Comparison of ENCODE assay signal across 20 cellular contexts in genomic region chr13:98888222-98888889, GRCh38.
DNase-seq lines count a peak whose midpoint lies in the region; ATAC-seq, FAIRE-seq and TF ChIP-seq lines count a peak whose summit lies in the region.
"Had no signal": no experiment of that assay in that cellular context is flagged by ENCODE, and none has a peak within 500 bp of the region (broad histone marks: within the 10 kb centered on the region; RNA-seq: fewer than 3 reads in every experiment).

No MANE protein-coding gene starts in this region.

- H3K4me3 Mint-ChIP-seq in astrocyte (ENCODE audit: unreplicated experiment) = no peak overlapping the region
- H3K4me3 Mint-ChIP-seq: B cell; CD8-positive, alpha-beta T cell; HFFc6 had no signal

- H3K36me3 Mint-ChIP-seq in astrocyte (ENCODE audit: low read depth, unreplicated experiment) = peaks cover 16% of the 10 kb centered on the region

- no peaks in the 10 kb centered on the region for H3K9me3 Mint-ChIP-seq in astrocyte (ENCODE audit: unreplicated experiment)
- H3K9me3 Mint-ChIP-seq: CD8-positive, alpha-beta T cell; HFFc6 had no signal

- H3K36me3 ChIP-seq in HAP-1 (replicated peaks) (no peaks in the 10 kb centered on the region; the same call in 1 of the 2 replicates), astrocyte (ENCODE audit: insufficient read depth, low read length) (no peaks in the 10 kb centered on the region)

- no peaks in the 10 kb centered on the region for H3K27me3 Mint-ChIP-seq in astrocyte (ENCODE audit: low read depth, unreplicated experiment)
- H3K27me3 Mint-ChIP-seq: B cell had no signal

- H4K20me1 ChIP-seq in astrocyte (ENCODE audit: insufficient read depth, low read length) = no peaks in the 10 kb centered on the region
- H4K20me1 ChIP-seq: BLaER1 treated with 17β-estradiol and CSF1 and Interleukin-3, amounts not matched to agents 10 nM and 100 nM had no signal

- peak; percentile 41 for FAIRE-seq in D721Med (lab: Jason Lieb, UNC)
- no peak for FAIRE-seq in astrocyte (lab: Jason Lieb, UNC)
- FAIRE-seq: K562 had no signal

- H3K27ac Mint-ChIP-seq in astrocyte (ENCODE audit: unreplicated experiment) = peak overlapping the region; percentile 3
- H3K27ac Mint-ChIP-seq: B cell; CD8-positive, alpha-beta T cell; HFFc6 had no signal

- no peak for TF ChIP-seq CTCF in D721Med (IDR thresholded peaks at IDR 0.05; ENCODE audit: insufficient read depth, missing control alignments)
- TF ChIP-seq CTCF in astrocyte (IDR thresholded peaks at IDR 0.05; ENCODE audit: insufficient read depth, low read depth, low read length) = no peak

- no peaks in the 10 kb centered on the region for H3K27me3 ChIP-seq in HAP-1 (ENCODE audit: low read depth)
- H3K27me3 ChIP-seq in astrocyte (ENCODE audit: insufficient read depth, low read length) = no peaks in the 10 kb centered on the region
- H3K27me3 ChIP-seq: BLaER1 treated with 17β-estradiol and CSF1 and Interleukin-3, amounts not matched to agents 10 nM and 100 nM had no signal

- H2AFZ ChIP-seq in astrocyte (ENCODE audit: low read depth, low read length) = no peak overlapping the region

- DNase-seq in D721Med (ENCODE audit: insufficient read length, low spot score) = no peak
- DNase-seq in HAP-1 (ENCODE audit: low spot score in 2 of 2) = peak; percentile 20 to 63
- DNase-seq in astrocyte (ENCODE audit: low read depth) = no peak
- DNase-seq in left lobe of liver (ENCODE audit: low spot score) = no peak
- DNase-seq in RPMI8226 = no peak
- no peak for DNase-seq in T-helper 2 cell
- DNase-seq: Calu3; CD8-positive, alpha-beta T cell; DMS 273 treated with DMSO at 0.1 percent for 48 hours; DMS53; DND-41; EL; HFFc6; IMR-90 had no signal

- no peaks in the 10 kb centered on the region for H3K79me2 ChIP-seq in astrocyte (ENCODE audit: insufficient read depth, low read length)

- H3K4me1 ChIP-seq in HAP-1 = peaks cover 12% of the 10 kb centered on the region
- peaks cover 16% of the 10 kb centered on the region for H3K4me1 ChIP-seq in astrocyte (ENCODE audit: insufficient read depth, low read length)

- ATAC-seq in left lobe of liver (peak; percentile 86), HG03159 (IDR thresholded peaks at IDR 0.05; ENCODE audit: unreplicated experiment) (no peak), GM19395 (IDR thresholded peaks at IDR 0.05; ENCODE audit: unreplicated experiment) (no peak)
- ATAC-seq: CD8-positive, alpha-beta T cell; GM12878; K562 had no signal

- H3K27ac ChIP-seq in astrocyte (ENCODE audit: low read depth, low read length) = no peak overlapping the region
- H3K27ac ChIP-seq: BLaER1 treated with 17β-estradiol and CSF1 and Interleukin-3, amounts not matched to agents 10 nM and 100 nM had no signal

- H3K4me2 ChIP-seq in astrocyte (ENCODE audit: low read length) = no peak overlapping the region
- H3K4me2 ChIP-seq: BLaER1 treated with 17β-estradiol and CSF1 and Interleukin-3, amounts not matched to agents 10 nM and 100 nM had no signal

- H3K4me1 Mint-ChIP-seq in astrocyte (ENCODE audit: low read depth, unreplicated experiment) = peaks cover 16% of the 10 kb centered on the region

- in situ Hi-C loops in HAP-1 (cut with MboI; ENCODE audit: low sequenced_read_pairs) = no loop called here

- H3K9ac ChIP-seq in astrocyte (ENCODE audit: low read length) = no peak overlapping the region
- H3K9ac ChIP-seq: BLaER1 treated with 17β-estradiol and CSF1 and Interleukin-3, amounts not matched to agents 10 nM and 100 nM had no signal

- H3K9me3 ChIP-seq in HAP-1 (no peaks in the 10 kb centered on the region), astrocyte (ENCODE audit: insufficient read depth, low read depth, low read length) (no peaks in the 10 kb centered on the region)
- H3K9me3 ChIP-seq: BLaER1 treated with 17β-estradiol and CSF1 and Interleukin-3, amounts not matched to agents 10 nM and 100 nM had no signal

- no peak overlapping the region for H3K4me3 ChIP-seq in HAP-1
- no peak overlapping the region for H3K4me3 ChIP-seq in astrocyte (ENCODE audit: insufficient read depth, low read depth, low read length)
- H3K4me3 ChIP-seq: BLaER1 treated with 17β-estradiol and CSF1 and Interleukin-3, amounts not matched to agents 10 nM and 100 nM; GM12878; K562 had no signal

Comparison
In these comparisons a context has a peak if more than half of its experiments do, and no peak if none do; other contexts are left out.
1. DNase-seq: peak in HAP-1 (2 of 2); none in D721Med (single experiment), astrocyte (single experiment), left lobe of liver (single experiment), RPMI8226 (single experiment) and T-helper 2 cell (0 of 5).